In genomic region chr19:1577929-1578618, GRCh38 we compare ENCODE assay signal across 17 cellular contexts. TPM values are rescaled to one million over a fixed set of nuclear protein-coding genes. Genes with fewer than 3 reads are reported as not detected.
"Had no signal": no experiment of that assay in that cellular context is flagged by ENCODE, and none has a peak within 500 bp of the region (broad histone marks: within the 10 kb centered on the region; RNA-seq: fewer than 3 reads in every experiment).

No MANE protein-coding gene starts in this region.

- ATAC-seq: activated CD8-positive, alpha-beta T cell treated with anti-CD3 and anti-CD28 coated beads for 36 hours; left lobe of liver had no signal

- H3K27me3 ChIP-seq: tibial nerve had no signal

- H3K9me3 ChIP-seq: tibial nerve had no signal

- DNase-seq: activated CD4-positive, alpha-beta T cell treated with anti-CD3 and anti-CD28 coated beads, Interleukin-2, amount 10 ng/mL, durations not matched to agents 24 days and 14 days; activated CD8-positive, alpha-beta T cell treated with anti-CD3 and anti-CD28 coated beads for 36 hours; activated naive CD4-positive, alpha-beta T cell treated with anti-CD3 and anti-CD28 coated beads for 36 hours; activated T-cell treated with anti-CD3 and anti-CD28 coated beads, Interleukin-2, amount 50 U/mL, for 1 hour; aorta; cerebellar nuclear complex; effector CD4-positive, alpha-beta T cell; T-helper 9 cell had no signal

- FAIRE-seq: frontal cortex, keratinocyte, urothelium cell line had no signal

- H3K27ac ChIP-seq: skin epidermis, tibial nerve had no signal

- H3K4me3 ChIP-seq: skin epidermis, tibial nerve had no signal

- H3K4me1 ChIP-seq: tibial nerve had no signal

RNA-seq across cellular contexts. Expression of gene PLK5, which starts 54.2 kb away (rescaled TPM):
- total RNA-seq: activated CD4-positive, alpha-beta T cell treated with anti-CD3 and anti-CD28 coated beads, Interleukin-2, amount 10 ng/mL, durations not matched to agents 24 days and 14 days; activated CD8-positive, alpha-beta T cell treated with anti-CD3 and anti-CD28 coated beads for 36 hours; activated naive CD4-positive, alpha-beta T cell treated with anti-CD3 and anti-CD28 coated beads for 36 hours; activated T-helper 2 cell treated with anti-CD3 and anti-CD28 coated beads, Interferon-gamma antibody, Interleukin-2, Interleukin-4, amounts not matched to agents 10 μg/mL and 5 μg/mL and 100 μg/mL, durations not matched to agents 14 hours and 24 hours and 36 hours; aorta; frontal cortex; left lobe of liver; mononuclear cell; neural crest cell had no signal
